Comparison of ENCODE assay signal across 11 cellular contexts in the genomic region with DNA sequence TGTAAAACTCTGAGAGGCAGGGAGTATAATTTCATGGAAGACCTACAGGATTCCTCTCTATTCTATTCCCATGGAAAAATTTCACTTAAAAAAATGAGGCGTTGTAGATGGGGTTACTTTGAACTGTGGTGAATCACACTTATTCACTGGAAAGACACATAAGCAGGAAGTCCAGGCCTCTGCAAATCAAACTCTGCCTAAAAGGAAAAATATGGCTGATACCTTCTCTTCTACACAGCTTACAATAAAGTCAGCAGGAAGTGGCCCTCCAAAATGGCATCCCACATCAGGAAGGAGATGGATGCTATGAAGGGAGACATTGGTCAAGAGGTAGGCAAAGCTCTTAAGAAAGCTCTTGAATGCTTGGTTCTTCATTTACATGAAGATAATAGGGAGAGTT.
DNase-seq lines count a peak whose midpoint lies in the region; ATAC-seq and TF ChIP-seq lines count a peak whose summit lies in the region.
"Had no signal": no experiment of that assay in that cellular context is flagged by ENCODE, and none has a peak within 500 bp of the region (broad histone marks: within the 10 kb centered on the region; RNA-seq: fewer than 3 reads in every experiment).

No MANE protein-coding gene starts in this region.

- H3K27me3 ChIP-seq in CD4-positive, CD25-positive, alpha-beta regulatory T cell (ENCODE audit: control insufficient read depth, insufficient read depth, low read length) = no peaks in the 10 kb centered on the region
- H3K27me3 ChIP-seq in Karpas-422 (ENCODE audit: low read length) (no peaks in the 10 kb centered on the region), brain microvascular endothelial cell (replicated peaks) (no peaks in the 10 kb centered on the region), aorta (ENCODE audit: control insufficient read depth in 1 of 2, insufficient read depth in 2 of 2, low read length in 1 of 2) (no peaks in the 10 kb centered on the region)
- H3K27me3 ChIP-seq: testis had no signal

- peak overlapping the region; percentile 84 to 95 (median 94) for H3K4me3 Mint-ChIP-seq in CD4-positive, CD25-positive, alpha-beta regulatory T cell

- H3K4me2 ChIP-seq in Karpas-422 (ENCODE audit: low read depth, low read length, poor library complexity, severe bottlenecking) = peak overlapping the region; percentile 7

- TF ChIP-seq CTCF in brain microvascular endothelial cell (IDR thresholded peaks at IDR 0.05; ENCODE audit: low read depth, low read length, missing control alignments) = no peak

- no peak overlapping the region for H3K9ac ChIP-seq in Karpas-422 (ENCODE audit: low read length)

- H3K27ac ChIP-seq in CD4-positive, CD25-positive, alpha-beta regulatory T cell (ENCODE audit: insufficient read depth, low read length, poor library complexity, severe bottlenecking) = peak overlapping the region; percentile 98
- H3K27ac ChIP-seq in Karpas-422 (ENCODE audit: low read length) (peak overlapping the region; percentile 96), brain microvascular endothelial cell (peak overlapping the region; percentile 60), aorta (ENCODE audit: low read depth in 1 of 2, low read length in 2 of 2) (no peak overlapping the region)
- H3K27ac ChIP-seq: testis had no signal

- H3K9me3 Mint-ChIP-seq in CD4-positive, CD25-positive, alpha-beta regulatory T cell = peaks cover 0 to 1% (median 0%) of the 10 kb centered on the region in 7 donors

- H3K27ac Mint-ChIP-seq in CD4-positive, CD25-positive, alpha-beta regulatory T cell = peak overlapping the region; percentile 89 to 100 (median 99)

- no peaks in the 10 kb centered on the region for H4K20me1 ChIP-seq in Karpas-422 (ENCODE audit: insufficient read depth, low read depth, low read length)

- H3K4me3 ChIP-seq in CD4-positive, CD25-positive, alpha-beta regulatory T cell (ENCODE audit: low read depth, low read length) = peak overlapping the region; percentile 89
- no peak overlapping the region for H3K4me3 ChIP-seq in Karpas-422 (ENCODE audit: low read length)
- no peak overlapping the region for H3K4me3 ChIP-seq in brain microvascular endothelial cell (ENCODE audit: low read depth, low read length)
- no peak overlapping the region for H3K4me3 ChIP-seq in aorta (ENCODE audit: low read length in 2 of 2)
- H3K4me3 ChIP-seq: testis had no signal

- intact Hi-C loops in aorta (cut with DNase I) = no loop called here

- peaks cover 12% of the 10 kb centered on the region for H3K36me3 ChIP-seq in CD4-positive, CD25-positive, alpha-beta regulatory T cell (ENCODE audit: control insufficient read depth, insufficient read depth, low read length)
- no peaks in the 10 kb centered on the region; the same call in 1 of the 2 replicates for H3K36me3 ChIP-seq in Karpas-422 (ENCODE audit: insufficient read depth, low read length)
- no peaks in the 10 kb centered on the region for H3K36me3 ChIP-seq in brain microvascular endothelial cell (replicated peaks)
- H3K36me3 ChIP-seq in aorta (ENCODE audit: control insufficient read depth in 1 of 2, insufficient read depth in 2 of 2, low read length in 1 of 2) = no peaks in the 10 kb centered on the region

- H3K9me2 ChIP-seq in Karpas-422 (replicated peaks; ENCODE audit: insufficient read depth, low read length) = no peaks in the 10 kb centered on the region

- H3K9me3 ChIP-seq in CD4-positive, CD25-positive, alpha-beta regulatory T cell (ENCODE audit: control insufficient read depth in 2 of 2, low read length in 2 of 2) = no peaks in the 10 kb centered on the region
- H3K9me3 ChIP-seq in Karpas-422 (ENCODE audit: low read length) (no peaks in the 10 kb centered on the region), aorta (ENCODE audit: control insufficient read depth, low read length) (no peaks in the 10 kb centered on the region)
- H3K9me3 ChIP-seq: Caco-2, testis had no signal

- DNase-seq in CD4-positive, CD25-positive, alpha-beta regulatory T cell = peak in 2 of 3 donors; percentile 29 to 63
- DNase-seq in Karpas-422 (no peak), brain microvascular endothelial cell (peak; percentile 49), lung microvascular endothelial cell (ENCODE audit: low read depth in 2 of 2) (peak; percentile 50 to 82), NCI-H345 treated with DMSO at 0.1 percent for 48 hours (lab: John Stamatoyannopoulos, UW; ENCODE audit: unreplicated experiment) (no peak), aorta (no peak), dedifferentiated amniotic fluid mesenchymal stem cell (ENCODE audit: extremely low spot score) (no peak)
- no peak for DNase-seq in stimulated activated CD8-positive, alpha-beta memory T cell treated with anti-CD3 and anti-CD28 coated beads, Interleukin-4, amount 100 ng/mL, for 48 hours
- DNase-seq: Caco-2, KBM-7, testis had no signal

- 88 to 100% methylated on average over 1 of the region's 1 CpG for WGBS in aorta, 2 donors

- H3K36me3 Mint-ChIP-seq in CD4-positive, CD25-positive, alpha-beta regulatory T cell = peaks cover 33% of the 10 kb centered on the region

- in situ Hi-C loops in brain microvascular endothelial cell (cut with HindIII; ENCODE audit: low pct_ligation_motif_present, low sequenced_read_pairs) = no loop called here

- H3K79me2 ChIP-seq in Karpas-422 (ENCODE audit: low read length) = peaks cover 97% of the 10 kb centered on the region

- no peak overlapping the region for H2AFZ ChIP-seq in Karpas-422 (ENCODE audit: low read length)

- peaks cover 19 to 94% (median 70%) of the 10 kb centered on the region in 4 donors for H3K4me1 Mint-ChIP-seq in CD4-positive, CD25-positive, alpha-beta regulatory T cell

- ATAC-seq in CD4-positive, CD25-positive, alpha-beta regulatory T cell (ENCODE audit: low read depth in 2 of 2) = peak in 1 of 2 donors; percentile 8
- no peak for ATAC-seq in aorta (ENCODE audit: low FRiP score)

- peaks cover 98% of the 10 kb centered on the region for H3K4me1 ChIP-seq in CD4-positive, CD25-positive, alpha-beta regulatory T cell (ENCODE audit: control insufficient read depth, insufficient read depth, low read length, poor library complexity, severe bottlenecking)
- H3K4me1 ChIP-seq in Karpas-422 (ENCODE audit: low read length) (peaks cover 99% of the 10 kb centered on the region), aorta (ENCODE audit: control insufficient read depth in 1 of 2, insufficient read depth in 2 of 2, low read length in 2 of 2) (no peaks in the 10 kb centered on the region)
- H3K4me1 ChIP-seq: Caco-2, testis had no signal

- no peaks in the 10 kb centered on the region for H3K27me3 Mint-ChIP-seq in CD4-positive, CD25-positive, alpha-beta regulatory T cell

Comparison
In these comparisons a context has a peak if more than half of its experiments do, and no peak if none do; other contexts are left out.
1. DNase-seq: peak in CD4-positive, CD25-positive, alpha-beta regulatory T cell (2 of 3), brain microvascular endothelial cell (single experiment) and lung microvascular endothelial cell (2 of 2); none in Karpas-422 (single experiment), NCI-H345 treated with DMSO at 0.1 percent for 48 hours (single experiment), aorta (0 of 2), dedifferentiated amniotic fluid mesenchymal stem cell (single experiment) and stimulated activated CD8-positive, alpha-beta memory T cell treated with anti-CD3 and anti-CD28 coated beads, Interleukin-4, amount 100 ng/mL, for 48 hours (single experiment).
2. H3K27ac ChIP-seq: peak in CD4-positive, CD25-positive, alpha-beta regulatory T cell (single experiment), Karpas-422 (single experiment) and brain microvascular endothelial cell (single experiment); none in aorta (0 of 2).